In the genomic region with DNA sequence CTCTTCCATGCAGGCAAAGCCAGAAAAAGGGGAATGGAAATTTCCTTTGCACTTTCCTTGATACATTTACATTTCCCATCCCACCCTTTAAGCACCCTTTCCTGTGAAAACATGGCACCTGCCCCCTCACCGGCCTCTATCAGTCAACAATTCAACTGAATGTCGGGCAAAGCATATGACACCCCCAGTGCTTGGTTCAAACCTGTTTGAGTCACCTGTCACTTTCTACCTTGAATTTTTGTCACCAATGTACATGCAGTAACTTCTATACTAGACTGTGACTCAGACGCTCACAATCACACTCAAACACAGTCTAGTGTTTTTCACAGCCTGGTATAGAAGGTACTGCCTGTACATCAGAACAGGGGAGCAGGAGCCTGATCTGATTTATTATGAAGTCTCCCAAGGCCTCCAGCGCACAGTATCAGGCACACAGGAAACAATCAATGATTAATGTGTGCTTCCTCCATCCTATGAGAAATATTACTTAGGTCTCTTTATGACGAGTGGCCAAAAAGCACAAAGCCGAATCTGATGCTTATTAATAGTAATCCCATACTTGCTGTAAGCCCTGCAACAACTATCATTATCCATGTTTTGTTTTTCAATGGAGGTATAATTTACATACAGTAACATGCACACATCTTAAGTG, we compare ENCODE assay signal across 13 cellular contexts. TPM values are rescaled to one million over a fixed set of nuclear protein-coding genes. Genes with fewer than 3 reads are reported as not detected.
DNase-seq lines count a peak whose midpoint lies in the region; ATAC-seq and TF ChIP-seq lines count a peak whose summit lies in the region.
"Had no signal": no experiment of that assay in that cellular context is flagged by ENCODE, and none has a peak within 500 bp of the region (broad histone marks: within the 10 kb centered on the region; RNA-seq: fewer than 3 reads in every experiment).

No MANE protein-coding gene starts in this region.

- H3K4me3 ChIP-seq in CD4-positive, alpha-beta memory T cell (ENCODE audit: low read length in 2 of 2): peak overlapping the region; percentile 2 to 38
- H3K4me3 ChIP-seq in Loucy (ENCODE audit: low read length, poor library complexity, severe bottlenecking) (no peak overlapping the region), thyroid gland (replicated peaks in 1 of 3) (no peak overlapping the region), GM23338 (no peak overlapping the region)
- H3K4me3 ChIP-seq: cardiac muscle cell had no signal

- ATAC-seq in natural killer cell treated with Interleukin-12 subunit alpha and Interleukin-12 subunit beta and Interleukin-15 and Interleukin-18, amount 100 ng/mL, for 72 hours: peak in 1 of 2 donors; percentile 55
- ATAC-seq in HG03460 (IDR thresholded peaks at IDR 0.05; ENCODE audit: unreplicated experiment): no peak
- no peak for ATAC-seq in GM23338

- TF ChIP-seq POLR2A in thyroid gland (IDR thresholded peaks at IDR 0.05): no peak

- H3K79me2 ChIP-seq in Loucy (ENCODE audit: insufficient read depth, low read length) (peaks cover 20% of the 10 kb centered on the region), GM23338 (replicated peaks; ENCODE audit: insufficient read depth) (no peaks in the 10 kb centered on the region)

- peak overlapping the region; percentile 88 to 96 (median 95) for H3K27ac Mint-ChIP-seq in CD4-positive, alpha-beta memory T cell
- peak overlapping the region; percentile 96 for H3K27ac Mint-ChIP-seq in activated naive CD4-positive, alpha-beta T cell treated with anti-CD3 and anti-CD28 coated beads, Interleukin-2, amount 50 U/mL, for 24 hours
- H3K27ac Mint-ChIP-seq in natural killer cell treated with Interleukin-12 subunit alpha and Interleukin-12 subunit beta and Interleukin-15 and Interleukin-18, amount 100 ng/mL, for 72 hours: peak overlapping the region; percentile 98 to 99
- no peak overlapping the region for H3K27ac Mint-ChIP-seq in GM23338

- H3K4me1 Mint-ChIP-seq in CD4-positive, alpha-beta memory T cell: peaks cover 49 to 89% (median 74%) of the 10 kb centered on the region in 4 donors
- peaks cover 85% of the 10 kb centered on the region for H3K4me1 Mint-ChIP-seq in activated naive CD4-positive, alpha-beta T cell treated with anti-CD3 and anti-CD28 coated beads, Interleukin-2, amount 50 U/mL, for 24 hours
- peaks cover 47 to 53% of the 10 kb centered on the region in 2 donors for H3K4me1 Mint-ChIP-seq in natural killer cell treated with Interleukin-12 subunit alpha and Interleukin-12 subunit beta and Interleukin-15 and Interleukin-18, amount 100 ng/mL, for 72 hours (ENCODE audit: low read depth in 2 of 2)
- no peaks in the 10 kb centered on the region for H3K4me1 Mint-ChIP-seq in GM23338

- intact Hi-C loops in CD4-positive, alpha-beta memory T cell (cut with micrococcal nuclease): loop anchor here (1.0 to 10.0 kb wide), 6 partner anchors 9 to 939 kb away; partner anchors contain the start of genes PRPS2 and TCEANC
- intact Hi-C loops in thyroid gland (cut with DNase I): no loop called here

- no peak for TF ChIP-seq CTCF in Loucy (conservative IDR thresholded peaks at IDR 0.05; ENCODE audit: low read length)
- TF ChIP-seq CTCF in thyroid gland (IDR thresholded peaks at IDR 0.05): no peak
- no peak for TF ChIP-seq CTCF in GM23338 (conservative IDR thresholded peaks at IDR 0.05; ENCODE audit: low read depth in 2 of 2)

- H3K27me3 ChIP-seq in CD4-positive, alpha-beta memory T cell (ENCODE audit: insufficient read depth, low read length): no peaks in the 10 kb centered on the region
- H3K27me3 ChIP-seq in Loucy (ENCODE audit: insufficient read depth, low read length, poor library complexity, severe bottlenecking) (no peaks in the 10 kb centered on the region), thyroid gland (no peaks in the 10 kb centered on the region), GM23338 (ENCODE audit: insufficient read depth) (no peaks in the 10 kb centered on the region)
- H3K27me3 ChIP-seq: cardiac muscle cell had no signal

- H3K9me2 ChIP-seq in Loucy (replicated peaks; ENCODE audit: low read depth, low read length): no peaks in the 10 kb centered on the region
- no peaks in the 10 kb centered on the region for H3K9me2 ChIP-seq in GM23338 (ENCODE audit: insufficient read depth)

- peak overlapping the region; percentile 57 to 85 (median 74) for H3K4me3 Mint-ChIP-seq in CD4-positive, alpha-beta memory T cell
- H3K4me3 Mint-ChIP-seq in activated naive CD4-positive, alpha-beta T cell treated with anti-CD3 and anti-CD28 coated beads, Interleukin-2, amount 50 U/mL, for 24 hours: peak overlapping the region; percentile 49
- peak overlapping the region; percentile 77 for H3K4me3 Mint-ChIP-seq in natural killer cell treated with Interleukin-12 subunit alpha and Interleukin-12 subunit beta and Interleukin-15 and Interleukin-18, amount 100 ng/mL, for 72 hours
- H3K4me3 Mint-ChIP-seq in GM23338: no peak overlapping the region

- H3K9me3 ChIP-seq in CD4-positive, alpha-beta memory T cell (ENCODE audit: control insufficient read depth in 1 of 2, low read length in 2 of 2): no peaks in the 10 kb centered on the region
- H3K9me3 ChIP-seq in Loucy (ENCODE audit: insufficient read depth, low read depth, low read length) (no peaks in the 10 kb centered on the region), thyroid gland (no peaks in the 10 kb centered on the region)

- no peaks in the 10 kb centered on the region for H4K20me1 ChIP-seq in Loucy (ENCODE audit: insufficient read depth, low read length, poor library complexity, severe bottlenecking)
- no peaks in the 10 kb centered on the region for H4K20me1 ChIP-seq in GM23338 (replicated peaks; ENCODE audit: insufficient read depth)

- WGBS in thyroid gland, 2 donors: 93% methylated on average over 6 of the region's 6 CpGs

- DNase-seq in CD4-positive, alpha-beta memory T cell: peak in 3 of 5 donors; percentile 22 to 73 (median 26)
- DNase-seq in natural killer cell treated with Interleukin-12 subunit alpha and Interleukin-12 subunit beta and Interleukin-15 and Interleukin-18, amount 100 ng/mL, for 72 hours (ENCODE audit: low spot score): no peak
- DNase-seq in middle frontal gyrus (ENCODE audit: extremely low spot score, low spot score) (no peak), thyroid gland (no peak), GM23338 (ENCODE audit: low spot score) (no peak)
- DNase-seq: NCI-H1930; NK-92 treated with Interleukin-12 subunit alpha and Interleukin-12 subunit beta, amount 100 ng/mL, for 24 hours had no signal

- H3K9me3 Mint-ChIP-seq in CD4-positive, alpha-beta memory T cell: peaks cover 0 to 2% (median 0%) of the 10 kb centered on the region in 8 donors
- no peaks in the 10 kb centered on the region for H3K9me3 Mint-ChIP-seq in activated naive CD4-positive, alpha-beta T cell treated with anti-CD3 and anti-CD28 coated beads, Interleukin-2, amount 50 U/mL, for 24 hours
- H3K9me3 Mint-ChIP-seq in natural killer cell treated with Interleukin-12 subunit alpha and Interleukin-12 subunit beta and Interleukin-15 and Interleukin-18, amount 100 ng/mL, for 72 hours: peaks cover 3% of the 10 kb centered on the region
- H3K9me3 Mint-ChIP-seq in GM23338: peaks cover 2% of the 10 kb centered on the region; the same call in 2 of the 3 replicates

- H3K4me1 ChIP-seq in CD4-positive, alpha-beta memory T cell (ENCODE audit: insufficient read depth, low read length): peaks cover 98% of the 10 kb centered on the region
- H3K4me1 ChIP-seq in Loucy (ENCODE audit: insufficient read depth, low read length, poor library complexity, severe bottlenecking) (peaks cover 45% of the 10 kb centered on the region), thyroid gland (no peaks in the 10 kb centered on the region), GM23338 (ENCODE audit: insufficient read depth) (no peaks in the 10 kb centered on the region)

- POLR2A ChIA-PET in CD4-positive, alpha-beta memory T cell (lab: Charles Lee; ENCODE audit: partially characterized antibody): interaction anchor here (0.7 to 32.7 kb wide), 10 partner anchors 8 to 395 kb away, joined by 4 to 1769 read pairs (median 29); partner anchors contain the start of gene TMSB4X

- no peaks in the 10 kb centered on the region for H3K27me3 Mint-ChIP-seq in CD4-positive, alpha-beta memory T cell
- no peaks in the 10 kb centered on the region for H3K27me3 Mint-ChIP-seq in activated naive CD4-positive, alpha-beta T cell treated with anti-CD3 and anti-CD28 coated beads, Interleukin-2, amount 50 U/mL, for 24 hours
- peaks cover 0 to 6% of the 10 kb centered on the region in 2 donors for H3K27me3 Mint-ChIP-seq in natural killer cell treated with Interleukin-12 subunit alpha and Interleukin-12 subunit beta and Interleukin-15 and Interleukin-18, amount 100 ng/mL, for 72 hours
- peaks cover 3% of the 10 kb centered on the region for H3K27me3 Mint-ChIP-seq in GM23338 (ENCODE audit: insufficient read depth, low read depth, poor library complexity)

- H3K4me2 ChIP-seq in Loucy (ENCODE audit: low read depth, low read length, poor library complexity, severe bottlenecking) (peak overlapping the region; percentile 51), GM23338 (no peak overlapping the region)

- no peaks in the 10 kb centered on the region for H3K36me3 Mint-ChIP-seq in CD4-positive, alpha-beta memory T cell
- H3K36me3 Mint-ChIP-seq in activated naive CD4-positive, alpha-beta T cell treated with anti-CD3 and anti-CD28 coated beads, Interleukin-2, amount 50 U/mL, for 24 hours: no peaks in the 10 kb centered on the region
- H3K36me3 Mint-ChIP-seq in natural killer cell treated with Interleukin-12 subunit alpha and Interleukin-12 subunit beta and Interleukin-15 and Interleukin-18, amount 100 ng/mL, for 72 hours: no peaks in the 10 kb centered on the region
- no peaks in the 10 kb centered on the region for H3K36me3 Mint-ChIP-seq in GM23338 (ENCODE audit: low read depth)

- H3K27ac ChIP-seq in CD4-positive, alpha-beta memory T cell (ENCODE audit: low read depth, low read length): peak overlapping the region; percentile 94
- H3K27ac ChIP-seq in thyroid gland (no peak overlapping the region), GM23338 (ENCODE audit: low read depth) (no peak overlapping the region)
- H3K27ac ChIP-seq: cardiac muscle cell had no signal

- CTCF ChIA-PET in CD4-positive, alpha-beta memory T cell (lab: Charles Lee; ENCODE audit: partially characterized antibody): interaction anchor here (0.8 to 13.7 kb wide), 10 partner anchors 30 to 398 kb away, joined by 3 to 210 read pairs (median 6); partner anchors contain the start of gene TMSB4X

- H3K36me3 ChIP-seq in CD4-positive, alpha-beta memory T cell (ENCODE audit: insufficient read depth, low read length): no peaks in the 10 kb centered on the region
- no peaks in the 10 kb centered on the region for H3K36me3 ChIP-seq in Loucy (ENCODE audit: insufficient read depth, low read length)
- no peaks in the 10 kb centered on the region for H3K36me3 ChIP-seq in thyroid gland
- H3K36me3 ChIP-seq in GM23338 (ENCODE audit: insufficient read depth): no peaks in the 10 kb centered on the region
- H3K36me3 ChIP-seq: cardiac muscle cell had no signal

- H2AFZ ChIP-seq in Loucy (ENCODE audit: low read length): no peak overlapping the region
- H2AFZ ChIP-seq in GM23338: no peak overlapping the region

- no peak overlapping the region for H3K9ac ChIP-seq in Loucy (ENCODE audit: low read depth, low read length, poor library complexity, severe bottlenecking)

- peaks cover 11% of the 10 kb centered on the region; the same call in 1 of the 2 replicates for H3F3A ChIP-seq in Loucy (ENCODE audit: low read depth)
- no peaks in the 10 kb centered on the region for H3F3A ChIP-seq in GM23338 (replicated peaks; ENCODE audit: low read depth)

RNA-seq across cellular contexts. Expression of gene FAM9C, which starts 49.2 kb away (rescaled TPM):
- total RNA-seq in CD4-positive, alpha-beta memory T cell: not detected
- under 1 TPM in 1 of 2 donors, not detected in 1; 0.34 TPM for polyA plus RNA-seq in CD4-positive, alpha-beta memory T cell
- not detected for total RNA-seq in natural killer cell treated with Interleukin-12 subunit alpha and Interleukin-12 subunit beta and Interleukin-15 and Interleukin-18, amount 100 ng/mL, for 72 hours
- total RNA-seq in thyroid gland: under 1 TPM in 1 of 4 donors, not detected in 3; 0.11 TPM
- total RNA-seq in GM23338 (2014; rRNA removed; shearing (Covaris generic)): not detected in 2 replicates
- 0.08 and 0.19 TPM in 2 replicates for polyA plus RNA-seq in GM23338 (2016; fragmentation: Nextera tagmentation; extraction: Ambion mirVana)
- total RNA-seq: cardiac muscle cell, esophagus mucosa, H1 had no signal
- polyA plus RNA-seq: cardiac muscle cell, H1 had no signal

Comparison
In these comparisons a context has a peak if more than half of its experiments do, and no peak if none do; other contexts are left out.
1. DNase-seq: peak in CD4-positive, alpha-beta memory T cell (3 of 5); none in natural killer cell treated with Interleukin-12 subunit alpha and Interleukin-12 subunit beta and Interleukin-15 and Interleukin-18, amount 100 ng/mL, for 72 hours (single experiment), middle frontal gyrus (single experiment), thyroid gland (0 of 2) and GM23338 (single experiment).
2. H3K4me3 ChIP-seq: peak in CD4-positive, alpha-beta memory T cell (2 of 2); none in Loucy (single experiment), thyroid gland (0 of 3) and GM23338 (single experiment).